23 cellular contexts compared by ENCODE assay signal in the genomic region with DNA sequence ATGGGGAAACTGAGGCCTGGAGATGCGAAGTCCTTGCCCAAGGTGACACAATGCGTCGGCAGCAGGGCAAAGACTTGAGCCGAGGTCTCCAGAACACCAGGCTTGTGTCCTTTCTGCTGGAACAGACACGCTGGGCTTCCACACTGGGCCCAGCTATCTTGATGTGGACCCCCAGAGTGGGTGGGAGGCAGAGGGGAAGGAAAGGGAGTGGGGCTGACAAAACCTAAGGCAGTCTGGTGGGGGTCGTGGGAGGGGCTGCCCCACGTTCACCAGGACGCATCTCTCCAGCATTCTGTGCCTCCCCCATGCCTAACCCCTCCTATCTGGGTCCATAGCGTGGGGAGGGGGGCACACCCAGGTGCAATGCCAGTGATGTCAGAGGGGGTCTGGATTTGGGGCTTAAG. TPM values are rescaled to one million over a fixed set of nuclear protein-coding genes. Genes with fewer than 3 reads are reported as not detected.
DNase-seq lines count a peak whose midpoint lies in the region; FAIRE-seq and TF ChIP-seq lines count a peak whose summit lies in the region.
"Had no signal": no experiment of that assay in that cellular context is flagged by ENCODE, and none has a peak within 500 bp of the region (broad histone marks: within the 10 kb centered on the region; RNA-seq: fewer than 3 reads in every experiment).

No MANE protein-coding gene starts in this region.

- no peaks in the 10 kb centered on the region for H3K9me3 ChIP-seq in left ventricle myocardium inferior (replicated peaks)
- H3K9me3 ChIP-seq: SJSA1, testis had no signal

- H3K27ac ChIP-seq in left ventricle myocardium inferior (replicated peaks), result no peak overlapping the region
- H3K27ac ChIP-seq: C4-2B, HL-60, SJSA1, testis had no signal

- H3K4me1 ChIP-seq in left ventricle myocardium inferior, result peaks cover 56% of the 10 kb centered on the region

- H3K27me3 Mint-ChIP-seq in activated CD4-positive, alpha-beta memory T cell treated with anti-CD3 and anti-CD28 coated beads, Interleukin-2, amount 10 ng/mL, durations not matched to agents 7 days and 5 days, result no peaks in the 10 kb centered on the region
- H3K27me3 Mint-ChIP-seq: activated CD4-positive, alpha-beta T cell treated with anti-CD3 and anti-CD28 coated beads, Interleukin-2, amount 10 ng/mL, durations not matched to agents 7 days and 5 days had no signal

- no peaks in the 10 kb centered on the region for H3K27me3 ChIP-seq in left ventricle myocardium inferior (ENCODE audit: low read depth)
- H3K27me3 ChIP-seq: SJSA1, testis had no signal

- intact Hi-C loops in left ventricle myocardium inferior (cut with micrococcal nuclease), result no loop called here
- intact Hi-C loops in cardiac septum (cut with DNase I), result loop anchor here (5.0 kb wide), 1 partner anchor 37 kb away; no protein-coding TSS in a partner anchor

- no peak for TF ChIP-seq CTCF in left ventricle myocardium inferior (IDR thresholded peaks at IDR 0.05; ENCODE audit: borderline replicate concordance)

- no peak overlapping the region for H3K27ac Mint-ChIP-seq in activated CD4-positive, alpha-beta memory T cell treated with anti-CD3 and anti-CD28 coated beads, Interleukin-2, amount 10 ng/mL, durations not matched to agents 7 days and 5 days
- H3K27ac Mint-ChIP-seq: activated CD4-positive, alpha-beta T cell treated with anti-CD3 and anti-CD28 coated beads, Interleukin-2, amount 10 ng/mL, durations not matched to agents 7 days and 5 days; T-helper 1 cell treated with Interleukin-12 subunit alpha and Interleukin-12 subunit beta and Interleukin-4 antibody, amounts not matched to agents 30 μg/mL and 1 μg/mL, for 36 hours had no signal

- no peak for FAIRE-seq in H54 (lab: Jason Lieb, UNC)
- FAIRE-seq: bronchial epithelial cell, GM12878, keratinocyte, RCC 7860, small intestine had no signal

- peaks cover 34% of the 10 kb centered on the region for H3K36me3 ChIP-seq in left ventricle myocardium inferior

- DNase-seq in left ventricle myocardium inferior, result peak; percentile 9
- DNase-seq in cardiac septum (ENCODE audit: low spot score), result no peak
- peak; percentile 10 for DNase-seq in activated CD4-positive, alpha-beta memory T cell treated with anti-CD3 and anti-CD28 coated beads, Interleukin-2, amount 10 ng/mL, durations not matched to agents 7 days and 5 days
- peak; percentile 71 for DNase-seq in mesenteric fat pad (ENCODE audit: low spot score)
- DNase-seq in ureter (ENCODE audit: low spot score), result peak; percentile 41
- no peak for DNase-seq in H54 (ENCODE audit: insufficient read length, low spot score)
- DNase-seq in NCI-H1694 (lab: John Stamatoyannopoulos, UW), result no peak
- DNase-seq: activated CD4-positive, alpha-beta T cell treated with anti-CD3 and anti-CD28 coated beads, Interleukin-2, amount 10 ng/mL, durations not matched to agents 7 days and 5 days; cortex of kidney; NCI-H1048; NCI-H187; NCI-H526 treated with DMSO at 0.1 percent for 48 hours; small intestine; stimulated activated naive CD4-positive, alpha-beta T cell; testis had no signal

- no peaks in the 10 kb centered on the region for H3K9me3 Mint-ChIP-seq in activated CD4-positive, alpha-beta memory T cell treated with anti-CD3 and anti-CD28 coated beads, Interleukin-2, amount 10 ng/mL, durations not matched to agents 7 days and 5 days
- H3K9me3 Mint-ChIP-seq: activated CD4-positive, alpha-beta T cell treated with anti-CD3 and anti-CD28 coated beads, Interleukin-2, amount 10 ng/mL, durations not matched to agents 7 days and 5 days; T-helper 1 cell treated with Interleukin-12 subunit alpha and Interleukin-12 subunit beta and Interleukin-4 antibody, amounts not matched to agents 30 μg/mL and 1 μg/mL, for 36 hours had no signal

- H3K4me3 Mint-ChIP-seq in activated CD4-positive, alpha-beta memory T cell treated with anti-CD3 and anti-CD28 coated beads, Interleukin-2, amount 10 ng/mL, durations not matched to agents 7 days and 5 days, result no peak overlapping the region
- H3K4me3 Mint-ChIP-seq: activated CD4-positive, alpha-beta T cell treated with anti-CD3 and anti-CD28 coated beads, Interleukin-2, amount 10 ng/mL, durations not matched to agents 7 days and 5 days; T-helper 1 cell treated with Interleukin-12 subunit alpha and Interleukin-12 subunit beta and Interleukin-4 antibody, amounts not matched to agents 30 μg/mL and 1 μg/mL, for 36 hours had no signal

- H3K4me1 Mint-ChIP-seq in activated CD4-positive, alpha-beta memory T cell treated with anti-CD3 and anti-CD28 coated beads, Interleukin-2, amount 10 ng/mL, durations not matched to agents 7 days and 5 days, result no peaks in the 10 kb centered on the region
- H3K4me1 Mint-ChIP-seq: activated CD4-positive, alpha-beta T cell treated with anti-CD3 and anti-CD28 coated beads, Interleukin-2, amount 10 ng/mL, durations not matched to agents 7 days and 5 days had no signal

- CTCF ChIA-PET in activated CD4-positive, alpha-beta memory T cell treated with anti-CD3 and anti-CD28 coated beads, Interleukin-2, amount 10 ng/mL, durations not matched to agents 7 days and 5 days (lab: Charles Lee), result interaction anchor here (0.6 kb wide), 1 partner anchor 27 kb away, joined by 3 read pairs; no protein-coding TSS in a partner anchor

- no peak overlapping the region for H3K4me3 ChIP-seq in left ventricle myocardium inferior
- H3K4me3 ChIP-seq: GM12878, SJSA1, testis had no signal

- no peak for TF ChIP-seq POLR2A in H54 (IDR thresholded peaks at IDR 0.05; ENCODE audit: low read depth, low read length)

- POLR2A ChIA-PET in activated CD4-positive, alpha-beta memory T cell treated with anti-CD3 and anti-CD28 coated beads, Interleukin-2, amount 10 ng/mL, durations not matched to agents 7 days and 5 days (lab: Charles Lee), result no interaction called here

- H3K36me3 Mint-ChIP-seq in activated CD4-positive, alpha-beta memory T cell treated with anti-CD3 and anti-CD28 coated beads, Interleukin-2, amount 10 ng/mL, durations not matched to agents 7 days and 5 days (ENCODE audit: low read depth), result no peaks in the 10 kb centered on the region

RNA-seq across cellular contexts. Expression of gene PPIF, which starts 38.1 kb away (rescaled TPM):
- total RNA-seq in left ventricle myocardium inferior (150 TPM), cardiac septum (115 TPM), mesenteric fat pad (181 TPM), ureter (108 TPM)
- total RNA-seq in activated CD4-positive, alpha-beta memory T cell treated with anti-CD3 and anti-CD28 coated beads, Interleukin-2, amount 10 ng/mL, durations not matched to agents 7 days and 5 days, result 10 to 100 TPM; 80.7 to 88.4 TPM

Comparison
In these comparisons a context has a peak if more than half of its experiments do, and no peak if none do; other contexts are left out.
1. DNase-seq: peak in left ventricle myocardium inferior (single experiment), activated CD4-positive, alpha-beta memory T cell treated with anti-CD3 and anti-CD28 coated beads, Interleukin-2, amount 10 ng/mL, durations not matched to agents 7 days and 5 days (single experiment), mesenteric fat pad (single experiment) and ureter (single experiment); none in cardiac septum (single experiment), H54 (single experiment) and NCI-H1694 (single experiment).